Comparison of ENCODE assay signal across 1 cellular context in genomic region chr19:50147462-50148423, GRCh38.
TF ChIP-seq lines count a peak whose summit lies in the region.

No MANE protein-coding gene starts in this region.

TF ChIP-seq in K562, 482 proteins besides CTCF, POLR2A, EP300 and RAD21 (continued from another document and continues in another):
- TF ChIP-seq, protein P1, sequence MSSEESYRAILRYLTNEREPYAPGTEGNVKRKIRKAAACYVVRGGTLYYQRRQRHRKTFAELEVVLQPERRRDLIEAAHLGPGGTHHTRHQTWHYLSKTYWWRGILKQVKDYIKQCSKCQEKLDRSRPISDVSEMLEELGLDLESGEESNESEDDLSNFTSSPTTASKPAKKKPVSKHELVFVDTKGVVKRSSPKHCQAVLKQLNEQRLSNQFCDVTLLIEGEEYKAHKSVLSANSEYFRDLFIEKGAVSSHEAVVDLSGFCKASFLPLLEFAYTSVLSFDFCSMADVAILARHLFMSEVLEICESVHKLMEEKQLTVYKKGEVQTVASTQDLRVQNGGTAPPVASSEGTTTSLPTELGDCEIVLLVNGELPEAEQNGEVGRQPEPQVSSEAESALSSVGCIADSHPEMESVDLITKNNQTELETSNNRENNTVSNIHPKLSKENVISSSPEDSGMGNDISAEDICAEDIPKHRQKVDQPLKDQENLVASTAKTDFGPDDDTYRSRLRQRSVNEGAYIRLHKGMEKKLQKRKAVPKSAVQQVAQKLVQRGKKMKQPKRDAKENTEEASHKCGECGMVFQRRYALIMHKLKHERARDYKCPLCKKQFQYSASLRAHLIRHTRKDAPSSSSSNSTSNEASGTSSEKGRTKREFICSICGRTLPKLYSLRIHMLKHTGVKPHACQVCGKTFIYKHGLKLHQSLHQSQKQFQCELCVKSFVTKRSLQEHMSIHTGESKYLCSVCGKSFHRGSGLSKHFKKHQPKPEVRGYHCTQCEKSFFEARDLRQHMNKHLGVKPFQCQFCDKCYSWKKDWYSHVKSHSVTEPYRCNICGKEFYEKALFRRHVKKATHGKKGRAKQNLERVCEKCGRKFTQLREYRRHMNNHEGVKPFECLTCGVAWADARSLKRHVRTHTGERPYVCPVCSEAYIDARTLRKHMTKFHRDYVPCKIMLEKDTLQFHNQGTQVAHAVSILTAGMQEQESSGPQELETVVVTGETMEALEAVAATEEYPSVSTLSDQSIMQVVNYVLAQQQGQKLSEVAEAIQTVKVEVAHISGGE (CRISPR knock-in tag; IDR thresholded peaks at IDR 0.05): peak in 1 of 3 experiments; percentile 79; a peak in 2 of 6 replicates
- no peak for TF ChIP-seq NR3C1 (CRISPR knock-in tag; IDR thresholded peaks at IDR 0.05)
- TF ChIP-seq, protein P2, sequence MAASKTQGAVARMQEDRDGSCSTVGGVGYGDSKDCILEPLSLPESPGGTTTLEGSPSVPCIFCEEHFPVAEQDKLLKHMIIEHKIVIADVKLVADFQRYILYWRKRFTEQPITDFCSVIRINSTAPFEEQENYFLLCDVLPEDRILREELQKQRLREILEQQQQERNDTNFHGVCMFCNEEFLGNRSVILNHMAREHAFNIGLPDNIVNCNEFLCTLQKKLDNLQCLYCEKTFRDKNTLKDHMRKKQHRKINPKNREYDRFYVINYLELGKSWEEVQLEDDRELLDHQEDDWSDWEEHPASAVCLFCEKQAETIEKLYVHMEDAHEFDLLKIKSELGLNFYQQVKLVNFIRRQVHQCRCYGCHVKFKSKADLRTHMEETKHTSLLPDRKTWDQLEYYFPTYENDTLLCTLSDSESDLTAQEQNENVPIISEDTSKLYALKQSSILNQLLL (CRISPR knock-in tag; IDR thresholded peaks at IDR 0.05; ENCODE audit: borderline replicate concordance): no peak
- TF ChIP-seq PHF8 (IDR thresholded peaks at IDR 0.05; ENCODE audit: borderline replicate concordance, low read length): peak; percentile 55; the same call in 1 of the 2 replicates
- no peak for TF ChIP-seq FIP1L1 (IDR thresholded peaks at IDR 0.05; ENCODE audit: low read depth, low read length, poor library complexity, severe bottlenecking)
- no peak for TF ChIP-seq STAT5B (CRISPR knock-in tag; IDR thresholded peaks at IDR 0.05)
- TF ChIP-seq, protein P3, sequence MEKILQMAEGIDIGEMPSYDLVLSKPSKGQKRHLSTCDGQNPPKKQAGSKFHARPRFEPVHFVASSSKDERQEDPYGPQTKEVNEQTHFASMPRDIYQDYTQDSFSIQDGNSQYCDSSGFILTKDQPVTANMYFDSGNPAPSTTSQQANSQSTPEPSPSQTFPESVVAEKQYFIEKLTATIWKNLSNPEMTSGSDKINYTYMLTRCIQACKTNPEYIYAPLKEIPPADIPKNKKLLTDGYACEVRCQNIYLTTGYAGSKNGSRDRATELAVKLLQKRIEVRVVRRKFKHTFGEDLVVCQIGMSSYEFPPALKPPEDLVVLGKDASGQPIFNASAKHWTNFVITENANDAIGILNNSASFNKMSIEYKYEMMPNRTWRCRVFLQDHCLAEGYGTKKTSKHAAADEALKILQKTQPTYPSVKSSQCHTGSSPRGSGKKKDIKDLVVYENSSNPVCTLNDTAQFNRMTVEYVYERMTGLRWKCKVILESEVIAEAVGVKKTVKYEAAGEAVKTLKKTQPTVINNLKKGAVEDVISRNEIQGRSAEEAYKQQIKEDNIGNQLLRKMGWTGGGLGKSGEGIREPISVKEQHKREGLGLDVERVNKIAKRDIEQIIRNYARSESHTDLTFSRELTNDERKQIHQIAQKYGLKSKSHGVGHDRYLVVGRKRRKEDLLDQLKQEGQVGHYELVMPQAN (IDR thresholded peaks at IDR 0.05; ENCODE audit: borderline replicate concordance): no peak
- TF ChIP-seq, protein P4, sequence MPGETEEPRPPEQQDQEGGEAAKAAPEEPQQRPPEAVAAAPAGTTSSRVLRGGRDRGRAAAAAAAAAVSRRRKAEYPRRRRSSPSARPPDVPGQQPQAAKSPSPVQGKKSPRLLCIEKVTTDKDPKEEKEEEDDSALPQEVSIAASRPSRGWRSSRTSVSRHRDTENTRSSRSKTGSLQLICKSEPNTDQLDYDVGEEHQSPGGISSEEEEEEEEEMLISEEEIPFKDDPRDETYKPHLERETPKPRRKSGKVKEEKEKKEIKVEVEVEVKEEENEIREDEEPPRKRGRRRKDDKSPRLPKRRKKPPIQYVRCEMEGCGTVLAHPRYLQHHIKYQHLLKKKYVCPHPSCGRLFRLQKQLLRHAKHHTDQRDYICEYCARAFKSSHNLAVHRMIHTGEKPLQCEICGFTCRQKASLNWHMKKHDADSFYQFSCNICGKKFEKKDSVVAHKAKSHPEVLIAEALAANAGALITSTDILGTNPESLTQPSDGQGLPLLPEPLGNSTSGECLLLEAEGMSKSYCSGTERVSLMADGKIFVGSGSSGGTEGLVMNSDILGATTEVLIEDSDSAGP (CRISPR knock-in tag; IDR thresholded peaks at IDR 0.05): no peak
- no peak for TF ChIP-seq GTF2A2 (tag; IDR thresholded peaks at IDR 0.05)
- TF ChIP-seq SMAD4 (CRISPR knock-in tag; conservative IDR thresholded peaks at IDR 0.05): no peak
- TF ChIP-seq ZNF717 (CRISPR knock-in tag; IDR thresholded peaks at IDR 0.05): no peak
- no peak for TF ChIP-seq ZNF444 (CRISPR knock-in tag; IDR thresholded peaks at IDR 0.05)
- peak; percentile 4; the same call in 1 of the 2 replicates for TF ChIP-seq JUN (IDR thresholded peaks at IDR 0.05; ENCODE audit: borderline replicate concordance, low read depth, low read length)
- TF ChIP-seq JUN (CRISPR knock-in tag; IDR thresholded peaks at IDR 0.05; ENCODE audit: borderline replicate concordance): no peak
- no peak for TF ChIP-seq GTF3C2 (IDR thresholded peaks at IDR 0.05; ENCODE audit: borderline replicate concordance, extremely low read depth, insufficient read length)
- no peak for TF ChIP-seq NR0B1 (IDR thresholded peaks at IDR 0.05; ENCODE audit: partially characterized antibody)
- TF ChIP-seq ZNF75A (CRISPR knock-in tag; IDR thresholded peaks at IDR 0.05): no peak
- peak; percentile 95 for TF ChIP-seq ZNF766 (CRISPR knock-in tag; conservative IDR thresholded peaks at IDR 0.05)
- TF ChIP-seq MCM7 (IDR thresholded peaks at IDR 0.05): no peak
- TF ChIP-seq, protein P5, sequence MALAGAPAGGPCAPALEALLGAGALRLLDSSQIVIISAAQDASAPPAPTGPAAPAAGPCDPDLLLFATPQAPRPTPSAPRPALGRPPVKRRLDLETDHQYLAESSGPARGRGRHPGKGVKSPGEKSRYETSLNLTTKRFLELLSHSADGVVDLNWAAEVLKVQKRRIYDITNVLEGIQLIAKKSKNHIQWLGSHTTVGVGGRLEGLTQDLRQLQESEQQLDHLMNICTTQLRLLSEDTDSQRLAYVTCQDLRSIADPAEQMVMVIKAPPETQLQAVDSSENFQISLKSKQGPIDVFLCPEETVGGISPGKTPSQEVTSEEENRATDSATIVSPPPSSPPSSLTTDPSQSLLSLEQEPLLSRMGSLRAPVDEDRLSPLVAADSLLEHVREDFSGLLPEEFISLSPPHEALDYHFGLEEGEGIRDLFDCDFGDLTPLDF (CRISPR knock-in tag; IDR thresholded peaks at IDR 0.05): no peak
- TF ChIP-seq RBBP5 (IDR thresholded peaks at IDR 0.05; ENCODE audit: borderline replicate concordance, insufficient read depth, low read length, poor library complexity, severe bottlenecking): no peak
- no peak for TF ChIP-seq CCAR2 (IDR thresholded peaks at IDR 0.05; ENCODE audit: low read depth, low read length)
- TF ChIP-seq THAP12 (CRISPR knock-in tag; IDR thresholded peaks at IDR 0.05): no peak
- no peak for TF ChIP-seq MCM3 (IDR thresholded peaks at IDR 0.05)
- TF ChIP-seq, protein P6, sequence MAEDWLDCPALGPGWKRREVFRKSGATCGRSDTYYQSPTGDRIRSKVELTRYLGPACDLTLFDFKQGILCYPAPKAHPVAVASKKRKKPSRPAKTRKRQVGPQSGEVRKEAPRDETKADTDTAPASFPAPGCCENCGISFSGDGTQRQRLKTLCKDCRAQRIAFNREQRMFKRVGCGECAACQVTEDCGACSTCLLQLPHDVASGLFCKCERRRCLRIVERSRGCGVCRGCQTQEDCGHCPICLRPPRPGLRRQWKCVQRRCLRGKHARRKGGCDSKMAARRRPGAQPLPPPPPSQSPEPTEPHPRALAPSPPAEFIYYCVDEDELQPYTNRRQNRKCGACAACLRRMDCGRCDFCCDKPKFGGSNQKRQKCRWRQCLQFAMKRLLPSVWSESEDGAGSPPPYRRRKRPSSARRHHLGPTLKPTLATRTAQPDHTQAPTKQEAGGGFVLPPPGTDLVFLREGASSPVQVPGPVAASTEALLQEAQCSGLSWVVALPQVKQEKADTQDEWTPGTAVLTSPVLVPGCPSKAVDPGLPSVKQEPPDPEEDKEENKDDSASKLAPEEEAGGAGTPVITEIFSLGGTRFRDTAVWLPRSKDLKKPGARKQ (CRISPR knock-in tag; IDR thresholded peaks at IDR 0.05): no peak
- no peak for TF ChIP-seq ZNF121 (CRISPR knock-in tag; conservative IDR thresholded peaks at IDR 0.05)
- no peak for TF ChIP-seq IRF1 (CRISPR knock-in tag; IDR thresholded peaks at IDR 0.05; ENCODE audit: borderline replicate concordance)
- no peak for TF ChIP-seq GTF2B (IDR thresholded peaks at IDR 0.05; ENCODE audit: extremely low read depth, insufficient read length)
- no peak for TF ChIP-seq PRMT5 (CRISPR knock-in tag; IDR thresholded peaks at IDR 0.05)
- TF ChIP-seq ELF1 (tag; IDR thresholded peaks at IDR 0.05): no peak
- TF ChIP-seq U2AF1 (optimal IDR thresholded peaks at IDR 0.05; ENCODE audit: low read depth, low read length): no peak
- no peak for TF ChIP-seq ZNF699 (CRISPR knock-in tag; IDR thresholded peaks at IDR 0.05; ENCODE audit: insufficient replicate concordance)
